ENCODE assay signal across 18 cellular contexts in the genomic region with DNA sequence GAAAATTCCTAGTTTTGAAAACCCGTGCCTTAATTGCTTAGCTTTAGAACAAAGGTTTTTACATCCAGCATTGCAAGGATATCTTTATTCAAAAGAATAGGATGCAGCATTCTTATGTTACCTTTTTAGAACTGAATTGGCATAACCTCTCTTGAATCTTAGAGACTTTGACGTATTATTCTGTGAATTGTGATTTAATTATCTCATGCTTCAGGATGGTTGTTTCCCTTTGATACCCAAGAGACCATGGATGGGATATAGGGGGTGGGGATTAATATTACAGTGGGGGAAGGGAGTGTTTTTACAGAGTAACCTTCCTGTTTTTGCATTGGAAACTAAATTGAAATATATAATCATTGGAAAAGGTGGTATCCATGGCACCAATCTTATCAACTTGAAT. TPM values are rescaled to one million over a fixed set of nuclear protein-coding genes. Genes with fewer than 3 reads are reported as not detected.
DNase-seq lines count a peak whose midpoint lies in the region; ATAC-seq and TF ChIP-seq lines count a peak whose summit lies in the region.
"Had no signal": no experiment of that assay in that cellular context is flagged by ENCODE, and none has a peak within 500 bp of the region (broad histone marks: within the 10 kb centered on the region; RNA-seq: fewer than 3 reads in every experiment).

No MANE protein-coding gene starts in this region.

- H3K27me3 ChIP-seq in cardiac muscle cell (no peaks in the 10 kb centered on the region), smooth muscle cell (ENCODE audit: low read depth) (no peaks in the 10 kb centered on the region), Peyer's patch (no peaks in the 10 kb centered on the region)

- H3K4me3 Mint-ChIP-seq in brain, result peak overlapping the region; percentile 81 to 88 (median 85)
- H3K4me3 Mint-ChIP-seq in mesothelial cell of epicardium, result no peak overlapping the region
- no peak overlapping the region for H3K4me3 Mint-ChIP-seq in activated CD8-positive, alpha-beta T cell treated with anti-CD3 and anti-CD28 coated beads for 36 hours

- DNase-seq in cardiac muscle cell (ENCODE audit: low read depth in 1 of 2, low spot score in 1 of 2) (no peak), Right ventricle myocardium superior (no peak), mesothelial cell of epicardium (ENCODE audit: low spot score in 2 of 2, unreplicated experiment in 2 of 2) (no peak), smooth muscle cell (lab: John Stamatoyannopoulos, UW; ENCODE audit: unreplicated experiment) (no peak), Peyer's patch (no peak)
- DNase-seq in activated CD8-positive, alpha-beta T cell treated with anti-CD3 and anti-CD28 coated beads for 36 hours, result no peak
- no peak for DNase-seq in activated naive CD4-positive, alpha-beta T cell (lab: John Stamatoyannopoulos, UW)
- DNase-seq: DMS 273 treated with DMSO at 0.1 percent for 48 hours; NCI-H146; NCI-H2081 treated with DMSO at 0.1 percent for 48 hours; NCI-H345; NCI-H526 treated with DMSO at 0.1 percent for 48 hours; NK-92 treated with Interleukin-12 subunit alpha and Interleukin-12 subunit beta, amount 100 ng/mL, for 24 hours; RPMI8226 had no signal

- 84% methylated on average over 2 of the region's 2 CpGs for WGBS in smooth muscle cell (ENCODE audit: low lambda C conversion rate)

- H3K4me2 ChIP-seq in smooth muscle cell, result peak overlapping the region; percentile 81
- H3K4me2 ChIP-seq: KMS-11 had no signal

- no peaks in the 10 kb centered on the region for H3K9me3 ChIP-seq in cardiac muscle cell (ENCODE audit: low read depth)
- no peaks in the 10 kb centered on the region for H3K9me3 ChIP-seq in smooth muscle cell (replicated peaks; ENCODE audit: low read depth)
- no peaks in the 10 kb centered on the region for H3K9me3 ChIP-seq in Peyer's patch

- H3K4me3 ChIP-seq in cardiac muscle cell (no peak overlapping the region), smooth muscle cell (peak overlapping the region; percentile 40), Peyer's patch (no peak overlapping the region)
- H3K4me3 ChIP-seq: A549 had no signal

- peaks cover 98% of the 10 kb centered on the region for H3K79me2 ChIP-seq in smooth muscle cell (ENCODE audit: low read depth)

- no peaks in the 10 kb centered on the region for H3K36me3 ChIP-seq in cardiac muscle cell
- no peaks in the 10 kb centered on the region for H3K36me3 ChIP-seq in smooth muscle cell (ENCODE audit: low read depth)
- no peaks in the 10 kb centered on the region for H3K36me3 ChIP-seq in Peyer's patch

- peaks cover 12% of the 10 kb centered on the region for H3F3A ChIP-seq in smooth muscle cell (ENCODE audit: low read depth)

- TF ChIP-seq CTCF in cardiac muscle cell (IDR thresholded peaks at IDR 0.05; ENCODE audit: low read depth, low read length) (no peak), brain (conservative IDR thresholded peaks at IDR 0.05) (no peak), mesothelial cell of epicardium (IDR thresholded peaks at IDR 0.05; ENCODE audit: unreplicated experiment) (no peak), smooth muscle cell (IDR thresholded peaks at IDR 0.05; ENCODE audit: borderline replicate concordance, insufficient read depth, poor library complexity, severe bottlenecking) (no peak), Peyer's patch (IDR thresholded peaks at IDR 0.05) (no peak)
- TF ChIP-seq CTCF in activated CD8-positive, alpha-beta T cell treated with anti-CD3 and anti-CD28 coated beads for 36 hours (IDR thresholded peaks at IDR 0.05), result no peak

- peak overlapping the region; percentile 70 for H3K9ac ChIP-seq in smooth muscle cell (ENCODE audit: low read depth)
- H3K9ac ChIP-seq: KMS-11 had no signal

- peaks cover 39% of the 10 kb centered on the region for H4K20me1 ChIP-seq in smooth muscle cell (ENCODE audit: low read depth)

- peaks cover 9 to 28% (median 19%) of the 10 kb centered on the region in 5 experiments for H3K9me3 Mint-ChIP-seq in brain
- peaks cover 16% of the 10 kb centered on the region for H3K9me3 Mint-ChIP-seq in mesothelial cell of epicardium
- no peaks in the 10 kb centered on the region for H3K9me3 Mint-ChIP-seq in activated CD8-positive, alpha-beta T cell treated with anti-CD3 and anti-CD28 coated beads for 36 hours

- CTCF ChIA-PET in activated CD8-positive, alpha-beta T cell treated with anti-CD3 and anti-CD28 coated beads for 36 hours (lab: Charles Lee), result interaction anchor here (0.6 kb wide), 1 partner anchor 565 kb away, joined by 3 read pairs; no protein-coding TSS in a partner anchor

- H3K36me3 Mint-ChIP-seq in brain (peaks cover 26% of the 10 kb centered on the region), mesothelial cell of epicardium (peaks cover 10% of the 10 kb centered on the region)
- peaks cover 2% of the 10 kb centered on the region for H3K36me3 Mint-ChIP-seq in activated CD8-positive, alpha-beta T cell treated with anti-CD3 and anti-CD28 coated beads for 36 hours (ENCODE audit: low read depth)
- H3K36me3 Mint-ChIP-seq: CD14-positive monocyte had no signal

- no peak for ATAC-seq in Right ventricle myocardium superior (ENCODE audit: poor library complexity)
- no peak for ATAC-seq in activated CD8-positive, alpha-beta T cell treated with anti-CD3 and anti-CD28 coated beads for 36 hours
- ATAC-seq: A549 had no signal

- POLR2A ChIA-PET in activated CD8-positive, alpha-beta T cell treated with anti-CD3 and anti-CD28 coated beads for 36 hours (lab: Charles Lee), result no interaction called here

- H3K27ac Mint-ChIP-seq in brain (peak overlapping the region; percentile 85 to 96 (median 93)), mesothelial cell of epicardium (peak overlapping the region; percentile 35)
- no peak overlapping the region for H3K27ac Mint-ChIP-seq in activated CD8-positive, alpha-beta T cell treated with anti-CD3 and anti-CD28 coated beads for 36 hours
- H3K27ac Mint-ChIP-seq: CD14-positive monocyte had no signal

- peaks cover 51% of the 10 kb centered on the region for H3K4me1 Mint-ChIP-seq in brain
- H3K4me1 Mint-ChIP-seq in mesothelial cell of epicardium, result peaks cover 35% of the 10 kb centered on the region
- H3K4me1 Mint-ChIP-seq in activated CD8-positive, alpha-beta T cell treated with anti-CD3 and anti-CD28 coated beads for 36 hours (ENCODE audit: low read depth), result no peaks in the 10 kb centered on the region
- H3K4me1 Mint-ChIP-seq: CD14-positive monocyte had no signal

- H3K4me1 ChIP-seq in cardiac muscle cell (ENCODE audit: low read depth), result peaks cover 15% of the 10 kb centered on the region
- H3K4me1 ChIP-seq in smooth muscle cell (ENCODE audit: low read depth), result peaks cover 39% of the 10 kb centered on the region
- peaks cover 0 to 14% (median 0%) of the 10 kb centered on the region in 4 donors for H3K4me1 ChIP-seq in Peyer's patch

- H3K27me3 Mint-ChIP-seq in brain, result peaks cover 10% of the 10 kb centered on the region
- no peaks in the 10 kb centered on the region for H3K27me3 Mint-ChIP-seq in mesothelial cell of epicardium (ENCODE audit: low read depth)
- peaks cover 26% of the 10 kb centered on the region for H3K27me3 Mint-ChIP-seq in activated CD8-positive, alpha-beta T cell treated with anti-CD3 and anti-CD28 coated beads for 36 hours

- peak overlapping the region; percentile 13 for H3K27ac ChIP-seq in cardiac muscle cell
- peak overlapping the region; percentile 88 for H3K27ac ChIP-seq in smooth muscle cell (ENCODE audit: low read depth)
- H3K27ac ChIP-seq in Peyer's patch, result no peak overlapping the region
- H3K27ac ChIP-seq: A549, KMS-11 had no signal

- TF ChIP-seq POLR2A in Peyer's patch (IDR thresholded peaks at IDR 0.05), result no peak

- H2AFZ ChIP-seq in smooth muscle cell (ENCODE audit: low read depth), result no peak overlapping the region

- intact Hi-C loops in Right ventricle myocardium superior (cut with DNase I), result no loop called here
- intact Hi-C loops in activated CD8-positive, alpha-beta T cell treated with anti-CD3 and anti-CD28 coated beads for 36 hours (cut with micrococcal nuclease), result no loop called here

RNA-seq across cellular contexts. Expression of a gene that starts 49.5 kb away (rescaled TPM):
- total RNA-seq in cardiac muscle cell, result 29.9 and 43.4 TPM in 2 replicates
- 19.4 and 21.7 TPM in 2 replicates for polyA plus RNA-seq in cardiac muscle cell
- 81.7 TPM for total RNA-seq in Right ventricle myocardium superior
- 26.1 TPM for polyA plus RNA-seq in brain (ENCODE audit: insufficient read depth, low read depth, low replicate concordance)
- total RNA-seq in mesothelial cell of epicardium, result 83.0 to 86.0 TPM (median 85.2 TPM) in 3 replicates
- 89.4 and 108 TPM in 2 replicates for total RNA-seq in smooth muscle cell
- 24.6 and 29.2 TPM in 2 replicates for polyA plus RNA-seq in smooth muscle cell
- total RNA-seq in activated CD8-positive, alpha-beta T cell treated with anti-CD3 and anti-CD28 coated beads for 36 hours, result 10 to 100 TPM in 1 of 2 experiments, 1 to 10 TPM in 1; 9.6 to 10.2 TPM
- total RNA-seq in Peyer's patch, result 100 to 1,000 TPM; 102 to 122 (median 107) TPM

Comparison
In these comparisons a context has a peak if more than half of its experiments do, and no peak if none do; other contexts are left out.
1. H3K27ac ChIP-seq: peak in cardiac muscle cell (single experiment) and smooth muscle cell (single experiment); none in Peyer's patch (0 of 4).
2. H3K4me3 Mint-ChIP-seq: peak in brain (5 of 5); none in mesothelial cell of epicardium (single experiment) and activated CD8-positive, alpha-beta T cell treated with anti-CD3 and anti-CD28 coated beads for 36 hours (single experiment).